In genomic region chr3:135898774-135899173, GRCh38 we compare ENCODE assay signal across 28 cellular contexts.
"Had no signal": no experiment of that assay in that cellular context is flagged by ENCODE, and none has a peak within 500 bp of the region (broad histone marks: within the 10 kb centered on the region; RNA-seq: fewer than 3 reads in every experiment).

No MANE protein-coding gene starts in this region.

- H3K27ac ChIP-seq: stomach, suprapubic skin, testis, thoracic aorta, thyroid gland, tibial artery, tibial nerve, transverse colon, upper lobe of left lung, upper lobe of right lung, uterus, vagina had no signal

- ATAC-seq: stimulated activated memory B cell treated with anti-CD40 and anti-IgM and Interleukin-4, amounts not matched to agents 10 μg/mL and 1 μg/mL and 100 μg/mL, for 72 hours; stimulated activated naive B cell treated with anti-CD40 and anti-IgM and Interleukin-4, amounts not matched to agents 10 μg/mL and 1 μg/mL and 100 μg/mL, for 72 hours; stimulated activated naive CD8-positive, alpha-beta T cell treated with anti-CD3 and anti-CD28 coated beads, Interleukin-15, Interleukin-2, amounts not matched to agents 100 U/mL and 50 U/mL, for 24 hours; upper lobe of right lung had no signal

- H3K9me3 ChIP-seq: stomach, suprapubic skin, testis, thoracic aorta, thyroid gland, tibial artery, tibial nerve, transverse colon, upper lobe of left lung, upper lobe of right lung, uterus, vagina had no signal

- H3K36me3 Mint-ChIP-seq: stimulated activated effector memory CD8-positive, alpha-beta T cell treated with anti-CD3 and anti-CD28 coated beads, Interleukin-12 subunit alpha, Interleukin-12 subunit beta, amount 100 ng/mL, for 72 hours; stimulated activated memory B cell treated with anti-CD40 and anti-IgM and Interleukin-4, amounts not matched to agents 10 μg/mL and 1 μg/mL and 100 μg/mL, for 72 hours; stimulated activated naive B cell treated with anti-CD40 and anti-IgM and Interleukin-4, amounts not matched to agents 10 μg/mL and 1 μg/mL and 100 μg/mL, for 72 hours; type B pancreatic cell had no signal

- H3K9me3 Mint-ChIP-seq: stimulated activated effector memory CD8-positive, alpha-beta T cell treated with anti-CD3 and anti-CD28 coated beads, Interleukin-12 subunit alpha, Interleukin-12 subunit beta, amount 100 ng/mL, for 72 hours; stimulated activated memory B cell treated with anti-CD40 and anti-IgM and Interleukin-4, amounts not matched to agents 10 μg/mL and 1 μg/mL and 100 μg/mL, for 72 hours; stimulated activated naive B cell treated with anti-CD40 and anti-IgM and Interleukin-4, amounts not matched to agents 10 μg/mL and 1 μg/mL and 100 μg/mL, for 72 hours; stimulated activated naive CD8-positive, alpha-beta T cell treated with anti-CD3 and anti-CD28 coated beads, Interleukin-15, amount 100 ng/mL, for 72 hours; stimulated activated naive CD8-positive, alpha-beta T cell treated with anti-CD3 and anti-CD28 coated beads, Interleukin-15, Interleukin-2, amounts not matched to agents 100 ng/mL and 50 ng/mL, for 24 hours; type B pancreatic cell had no signal

- H3K27ac Mint-ChIP-seq: stimulated activated effector memory CD8-positive, alpha-beta T cell treated with anti-CD3 and anti-CD28 coated beads, Interleukin-12 subunit alpha, Interleukin-12 subunit beta, amount 100 ng/mL, for 72 hours; stimulated activated memory B cell treated with anti-CD40 and anti-IgM and Interleukin-4, amounts not matched to agents 10 μg/mL and 1 μg/mL and 100 μg/mL, for 72 hours; stimulated activated naive B cell treated with anti-CD40 and anti-IgM and Interleukin-4, amounts not matched to agents 10 μg/mL and 1 μg/mL and 100 μg/mL, for 72 hours; stimulated activated naive CD8-positive, alpha-beta T cell treated with anti-CD3 and anti-CD28 coated beads, Interleukin-15, amount 100 ng/mL, for 72 hours; stimulated activated naive CD8-positive, alpha-beta T cell treated with anti-CD3 and anti-CD28 coated beads, Interleukin-15, Interleukin-2, amounts not matched to agents 100 ng/mL and 50 ng/mL, for 24 hours; type B pancreatic cell had no signal

- H3K36me3 ChIP-seq: stomach, suprapubic skin, thoracic aorta, thyroid gland, tibial artery, tibial nerve, transverse colon, upper lobe of left lung, upper lobe of right lung, uterus, vagina had no signal

- H3K4me3 Mint-ChIP-seq: stimulated activated effector memory CD8-positive, alpha-beta T cell treated with anti-CD3 and anti-CD28 coated beads, Interleukin-12 subunit alpha, Interleukin-12 subunit beta, amount 100 ng/mL, for 72 hours; stimulated activated memory B cell treated with anti-CD40 and anti-IgM and Interleukin-4, amounts not matched to agents 10 μg/mL and 1 μg/mL and 100 μg/mL, for 72 hours; stimulated activated naive B cell treated with anti-CD40 and anti-IgM and Interleukin-4, amounts not matched to agents 10 μg/mL and 1 μg/mL and 100 μg/mL, for 72 hours; stimulated activated naive CD8-positive, alpha-beta T cell treated with anti-CD3 and anti-CD28 coated beads, Interleukin-15, amount 100 ng/mL, for 72 hours; stimulated activated naive CD8-positive, alpha-beta T cell treated with anti-CD3 and anti-CD28 coated beads, Interleukin-15, Interleukin-2, amounts not matched to agents 100 ng/mL and 50 ng/mL, for 24 hours; type B pancreatic cell had no signal

- H3K4me1 ChIP-seq: stomach, suprapubic skin, testis, thyroid gland, tibial artery, tibial nerve, transverse colon, upper lobe of left lung, upper lobe of right lung, uterus, vagina had no signal

- DNase-seq: stimulated activated CD4-positive, alpha-beta T cell treated with anti-CD3 and anti-CD28 coated beads, Interleukin-2, amount 100 ng/mL, for 48 hours; stimulated activated CD4-positive, alpha-beta T cell treated with anti-CD3 and anti-CD28 coated beads, Interleukin-4, amount 100 ng/mL, for 1 hour; stimulated activated CD4-positive, alpha-beta T cell treated with anti-CD3 and anti-CD28 coated beads, Interleukin-4, amount 100 ng/mL, for 24 hours; stimulated activated CD4-positive, alpha-beta T cell treated with anti-CD3 and anti-CD28 coated beads, Interleukin-4, amount 100 ng/mL, for 4 hours; stimulated activated CD8-positive, alpha-beta memory T cell treated with anti-CD3 and anti-CD28 coated beads, Interleukin-4, amount 100 ng/mL, for 48 hours; stimulated activated naive B cell treated with anti-CD40 and anti-IgM and Interleukin-4, amounts not matched to agents 10 μg/mL and 1 μg/mL and 100 μg/mL, for 72 hours; stimulated activated naive CD4-positive, alpha-beta T cell; stimulated activated naive CD4-positive, alpha-beta T cell treated with Interleukin-2 at 50 U/mL for 16 hours; stimulated activated naive CD8-positive, alpha-beta T cell treated with anti-CD3 and anti-CD28 coated beads, Interleukin-15, amount 100 ng/mL, for 72 hours; stimulated activated naive CD8-positive, alpha-beta T cell treated with anti-CD3 and anti-CD28 coated beads, Interleukin-15, Interleukin-2, amounts not matched to agents 100 U/mL and 50 U/mL, for 24 hours; stomach; substantia nigra; testis; thyroid gland; tibial artery; transverse colon; trophoblast cell; upper lobe of left lung; upper lobe of right lung; uterus had no signal

- H3K27me3 ChIP-seq: suprapubic skin, testis, thyroid gland, tibial artery, tibial nerve, transverse colon, upper lobe of left lung, upper lobe of right lung, uterus, vagina had no signal

- H3K4me1 Mint-ChIP-seq: stimulated activated effector memory CD8-positive, alpha-beta T cell treated with anti-CD3 and anti-CD28 coated beads, Interleukin-12 subunit alpha, Interleukin-12 subunit beta, amount 100 ng/mL, for 72 hours; stimulated activated memory B cell treated with anti-CD40 and anti-IgM and Interleukin-4, amounts not matched to agents 10 μg/mL and 1 μg/mL and 100 μg/mL, for 72 hours; stimulated activated naive B cell treated with anti-CD40 and anti-IgM and Interleukin-4, amounts not matched to agents 10 μg/mL and 1 μg/mL and 100 μg/mL, for 72 hours; stimulated activated naive CD8-positive, alpha-beta T cell treated with anti-CD3 and anti-CD28 coated beads, Interleukin-15, amount 100 ng/mL, for 72 hours had no signal

- H3K4me3 ChIP-seq: stomach, suprapubic skin, testis, thoracic aorta, thyroid gland, tibial artery, tibial nerve, transverse colon, upper lobe of left lung, upper lobe of right lung, uterus, vagina had no signal
